In the genomic region with DNA sequence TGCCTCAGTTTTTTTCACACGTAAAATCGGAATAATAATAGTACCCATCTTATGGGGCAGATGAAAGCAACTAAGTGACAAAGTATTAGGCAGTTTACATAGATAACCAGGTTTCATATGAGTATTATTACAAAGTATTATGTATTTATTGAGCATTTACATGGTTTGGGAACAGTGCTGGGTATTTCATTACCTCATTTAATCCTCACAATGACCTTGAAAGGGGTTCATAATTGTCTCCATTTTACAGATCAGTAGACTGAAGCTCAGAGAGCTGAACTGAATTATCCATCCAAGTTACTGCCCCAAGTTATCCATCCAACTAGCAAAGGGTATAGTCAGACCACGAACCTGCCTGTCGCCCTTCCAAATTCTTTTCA, we compare ENCODE assay signal across 9 cellular contexts. TPM values are rescaled to one million over a fixed set of nuclear protein-coding genes. Genes with fewer than 3 reads are reported as not detected.
DNase-seq lines count a peak whose midpoint lies in the region; ATAC-seq and TF ChIP-seq lines count a peak whose summit lies in the region.
"Had no signal": no experiment of that assay in that cellular context is flagged by ENCODE, and none has a peak within 500 bp of the region (broad histone marks: within the 10 kb centered on the region; RNA-seq: fewer than 3 reads in every experiment).

No MANE protein-coding gene starts in this region.

- H3K4me1 ChIP-seq in muscle layer of duodenum (ENCODE audit: control insufficient read depth in 1 of 2, insufficient read depth in 2 of 2, low read length in 2 of 2) (peaks cover 5 to 11% of the 10 kb centered on the region in 2 donors), vagina (peaks cover 31% of the 10 kb centered on the region)

- H3K27me3 Mint-ChIP-seq in stimulated activated naive CD8-positive, alpha-beta T cell treated with anti-CD3 and anti-CD28 coated beads, Interleukin-15, amount 100 ng/mL, for 72 hours = no peaks in the 10 kb centered on the region

- H3K9me3 Mint-ChIP-seq in stimulated activated naive CD8-positive, alpha-beta T cell treated with anti-CD3 and anti-CD28 coated beads, Interleukin-15, amount 100 ng/mL, for 72 hours = no peaks in the 10 kb centered on the region
- H3K9me3 Mint-ChIP-seq: naive B cell had no signal

- H3K27ac ChIP-seq in muscle layer of duodenum (ENCODE audit: low read length) (peak overlapping the region; percentile 76), vagina (peak overlapping the region; percentile 66)

- TF ChIP-seq POLR2A in vagina (IDR thresholded peaks at IDR 0.05) = no peak

- no peaks in the 10 kb centered on the region for H3K9me3 ChIP-seq in muscle layer of duodenum (ENCODE audit: control insufficient read depth in 1 of 2, low read length in 2 of 2)
- no peaks in the 10 kb centered on the region for H3K9me3 ChIP-seq in vagina

- H3K36me3 ChIP-seq in muscle layer of duodenum (ENCODE audit: control insufficient read depth in 1 of 2, insufficient read depth in 2 of 2, low read length in 2 of 2) (peaks cover 0 to 7% of the 10 kb centered on the region in 2 donors), vagina (no peaks in the 10 kb centered on the region)

- ATAC-seq in stimulated activated naive CD8-positive, alpha-beta T cell treated with anti-CD3 and anti-CD28 coated beads, Interleukin-15, amount 100 ng/mL, for 72 hours = peak; percentile 6
- ATAC-seq in stimulated activated naive CD8-positive, alpha-beta T cell treated with anti-CD3 and anti-CD28 coated beads, Interleukin-15, Interleukin-2, amounts not matched to agents 100 U/mL and 50 U/mL, for 24 hours = no peak
- ATAC-seq in HG02798 (IDR thresholded peaks at IDR 0.05; ENCODE audit: poor library complexity, unreplicated experiment) = no peak

- no peak for DNase-seq in stimulated activated naive CD8-positive, alpha-beta T cell treated with anti-CD3 and anti-CD28 coated beads, Interleukin-15, amount 100 ng/mL, for 72 hours
- DNase-seq in stimulated activated naive CD8-positive, alpha-beta T cell treated with anti-CD3 and anti-CD28 coated beads, Interleukin-15, Interleukin-2, amounts not matched to agents 100 U/mL and 50 U/mL, for 24 hours = no peak
- DNase-seq in dermis blood vessel endothelial cell (peak; percentile 17), vagina (ENCODE audit: extremely low spot score in 2 of 2) (no peak), CD1c-positive myeloid dendritic cell (ENCODE audit: extremely low spot score) (no peak), superior temporal gyrus (ENCODE audit: extremely low spot score) (no peak)

- H3K27me3 ChIP-seq in muscle layer of duodenum (ENCODE audit: low read depth, low read length) (no peaks in the 10 kb centered on the region), vagina (no peaks in the 10 kb centered on the region)

- no peak overlapping the region for H3K4me3 ChIP-seq in muscle layer of duodenum (ENCODE audit: low read depth in 1 of 2, low read length in 2 of 2)
- H3K4me3 ChIP-seq in vagina = peak overlapping the region in 1 of 2 donors; percentile 1

- intact Hi-C loops in vagina (cut with DNase I) = no loop called here

- H3K4me3 Mint-ChIP-seq in stimulated activated naive CD8-positive, alpha-beta T cell treated with anti-CD3 and anti-CD28 coated beads, Interleukin-15, amount 100 ng/mL, for 72 hours = no peak overlapping the region

- H3K4me1 Mint-ChIP-seq in stimulated activated naive CD8-positive, alpha-beta T cell treated with anti-CD3 and anti-CD28 coated beads, Interleukin-15, amount 100 ng/mL, for 72 hours = peaks cover 11% of the 10 kb centered on the region

- no peak for TF ChIP-seq CTCF in vagina (IDR thresholded peaks at IDR 0.05)

- H3K27ac Mint-ChIP-seq in stimulated activated naive CD8-positive, alpha-beta T cell treated with anti-CD3 and anti-CD28 coated beads, Interleukin-15, amount 100 ng/mL, for 72 hours = no peak overlapping the region
- H3K27ac Mint-ChIP-seq: naive B cell had no signal

RNA-seq across cellular contexts. Expression of gene TCEA3, which starts 21.2 kb away (rescaled TPM):
- 0.60 and 1.7 TPM in 2 replicates for total RNA-seq in dermis blood vessel endothelial cell
- 26.5 TPM for total RNA-seq in vagina

RNA-seq across cellular contexts. Expression of gene ZNF436, which starts 33.7 kb away (rescaled TPM):
- total RNA-seq in dermis blood vessel endothelial cell (30.7 and 37.6 TPM in 2 replicates), vagina (20.9 TPM)

RNA-seq across cellular contexts. Expression of gene HNRNPR, which starts 59.3 kb away (rescaled TPM):
- total RNA-seq in dermis blood vessel endothelial cell (65.7 and 133 TPM in 2 replicates), vagina (64.3 TPM)

Comparison
In these comparisons a context has a peak if more than half of its experiments do, and no peak if none do; other contexts are left out.
1. RNA of gene TCEA3, which starts 21.2 kb away (total RNA-seq): 26.5 TPM in vagina (single experiment); 0.60 to 1.7 TPM in dermis blood vessel endothelial cell; every median in the first group is over 10 times any median in the second.